Comparison of ENCODE assay signal across 8 cellular contexts in genomic region chr22:22576244-22576988, GRCh38. TPM values are rescaled to one million over a fixed set of nuclear protein-coding genes. Genes with fewer than 3 reads are reported as not detected.
DNase-seq lines count a peak whose midpoint lies in the region; ATAC-seq and TF ChIP-seq lines count a peak whose summit lies in the region.

No MANE protein-coding gene starts in this region.

- ATAC-seq in HG03025 (IDR thresholded peaks at IDR 0.05; ENCODE audit: low FRiP score, unreplicated experiment) = no peak
- ATAC-seq in HG02973 (IDR thresholded peaks at IDR 0.05; ENCODE audit: unreplicated experiment) = no peak

- 35% methylated on average over 8 of the region's 8 CpGs for WGBS in prostate gland

- DNase-seq in activated gamma-delta T cell treated with Interleukin-2 at 50 U/mL for 16 hours = peak; percentile 12
- no peak for DNase-seq in activated gamma-delta T cell (lab: John Stamatoyannopoulos, UW)
- peak; percentile 20 to 55 for DNase-seq in NCI-H1930 (lab: John Stamatoyannopoulos, UW)
- peak; percentile 69 for DNase-seq in activated CD8-positive, alpha-beta memory T cell treated with anti-CD3 and anti-CD28 coated beads for 24 hours
- peak; percentile 8 for DNase-seq in fibroblast of the conjunctiva (ENCODE audit: low read depth)
- no peak for DNase-seq in prostate gland (ENCODE audit: low spot score)

- peak in 3 of 4 experiments; percentile 15 to 41 (median 28) for TF ChIP-seq CTCF in prostate gland (IDR thresholded peaks at IDR 0.05)

- TF ChIP-seq POLR2A in prostate gland (IDR thresholded peaks at IDR 0.05) = no peak

- no peak overlapping the region for H3K27ac ChIP-seq in prostate gland

- H3K36me3 ChIP-seq in prostate gland = no peaks in the 10 kb centered on the region

- no peaks in the 10 kb centered on the region for H3K4me1 ChIP-seq in prostate gland (replicated peaks)

- H3K27me3 ChIP-seq in prostate gland (replicated peaks; ENCODE audit: insufficient read depth) = peaks cover 2% of the 10 kb centered on the region

- intact Hi-C loops in prostate gland (cut with DNase I) = no loop called here

- H3K9me3 ChIP-seq in prostate gland = no peaks in the 10 kb centered on the region

- H3K4me3 ChIP-seq in prostate gland = no peak overlapping the region

RNA-seq across cellular contexts. Expression of gene PRAME, which starts 17.4 kb away (rescaled TPM):
- 100 to 1,000 TPM in 1 of 2 donors, not detected in 1; 103 TPM for total RNA-seq in prostate gland

RNA-seq across cellular contexts. Expression of gene ZNF280A, which starts 56.3 kb away (rescaled TPM):
- total RNA-seq in prostate gland = not detected

Comparison
In these comparisons a context has a peak if more than half of its experiments do, and no peak if none do; other contexts are left out.
1. DNase-seq: peak in activated gamma-delta T cell treated with Interleukin-2 at 50 U/mL for 16 hours (single experiment), NCI-H1930 (2 of 2), activated CD8-positive, alpha-beta memory T cell treated with anti-CD3 and anti-CD28 coated beads for 24 hours (single experiment) and fibroblast of the conjunctiva (single experiment); none in activated gamma-delta T cell (single experiment) and prostate gland (single experiment).